1 cellular context compared by ENCODE assay signal in the genomic region with DNA sequence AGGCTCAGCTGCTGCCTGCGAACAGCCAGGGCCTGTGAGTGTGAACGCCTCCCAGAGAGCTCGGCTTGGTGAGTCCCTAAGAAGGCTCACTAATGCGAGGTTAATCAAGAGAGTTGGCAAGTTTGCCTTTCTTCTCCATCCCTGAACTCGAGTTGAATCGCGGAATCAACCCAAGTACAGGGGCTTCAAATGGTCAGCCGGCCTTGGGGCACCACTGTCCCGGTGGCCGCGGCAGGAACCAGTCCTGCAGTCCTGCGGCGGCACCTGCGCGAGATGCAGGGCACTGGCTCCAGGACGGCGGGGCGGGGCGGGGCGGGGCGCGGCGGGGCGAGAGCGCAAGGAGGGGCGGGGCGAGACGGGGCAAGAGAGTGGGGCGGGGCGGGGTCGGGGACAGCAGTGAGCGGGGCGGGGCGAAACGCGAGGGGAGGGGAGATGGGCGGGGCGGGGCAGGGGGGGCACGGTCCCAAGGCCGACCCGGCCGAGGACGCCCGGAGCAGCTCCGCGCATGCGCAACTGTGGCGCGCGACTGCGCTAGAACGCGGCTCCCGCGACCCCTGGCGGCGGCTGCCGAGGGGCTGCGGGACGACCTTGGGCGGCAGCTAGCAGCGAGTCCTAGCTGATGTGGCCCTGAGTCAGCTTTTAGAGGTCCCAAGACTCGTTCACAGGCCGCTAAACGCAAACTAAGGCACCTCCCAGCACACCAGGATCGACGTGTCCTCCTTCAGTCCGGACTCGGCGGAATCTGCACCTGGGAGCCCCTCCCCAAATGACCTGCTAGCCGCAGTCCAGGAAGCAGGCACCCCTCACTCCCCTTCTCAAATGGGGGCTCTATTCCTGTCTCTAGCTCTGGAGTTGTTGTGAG.
TF ChIP-seq lines count a peak whose summit lies in the region.

No MANE protein-coding gene starts in this region.

TF ChIP-seq in H1, 55 proteins besides CTCF, POLR2A, EP300 and RAD21 (continued from another document):
- TF ChIP-seq KDM1A (IDR thresholded peaks at IDR 0.05; ENCODE audit: borderline replicate concordance, low read length), result no peak
- no peak for TF ChIP-seq SIRT6 (IDR thresholded peaks at IDR 0.05; ENCODE audit: low read length)
- TF ChIP-seq, protein P1, sequence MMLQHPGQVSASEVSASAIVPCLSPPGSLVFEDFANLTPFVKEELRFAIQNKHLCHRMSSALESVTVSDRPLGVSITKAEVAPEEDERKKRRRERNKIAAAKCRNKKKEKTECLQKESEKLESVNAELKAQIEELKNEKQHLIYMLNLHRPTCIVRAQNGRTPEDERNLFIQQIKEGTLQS (IDR thresholded peaks at IDR 0.05; ENCODE audit: insufficient read depth, low read depth, low read length), result 0 out of 2 replicates have a peak, but pooled peaks have one; percentile 18
- TF ChIP-seq, protein P2, sequence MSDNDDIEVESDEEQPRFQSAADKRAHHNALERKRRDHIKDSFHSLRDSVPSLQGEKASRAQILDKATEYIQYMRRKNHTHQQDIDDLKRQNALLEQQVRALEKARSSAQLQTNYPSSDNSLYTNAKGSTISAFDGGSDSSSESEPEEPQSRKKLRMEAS (IDR thresholded peaks at IDR 0.05), result no peak; the same call in 1 of the 2 replicates
- TF ChIP-seq TAF1 (IDR thresholded peaks at IDR 0.05; ENCODE audit: low read depth, low read length), result peak; percentile 57
- TF ChIP-seq KDM5A (IDR thresholded peaks at IDR 0.05; ENCODE audit: low read length), result no peak
- TF ChIP-seq BACH1 (IDR thresholded peaks at IDR 0.05; ENCODE audit: low read length), result peak; percentile 95
- TF ChIP-seq SAP30 (IDR thresholded peaks at IDR 0.05; ENCODE audit: insufficient read depth, insufficient replicate concordance, low read length), result no peak
- TF ChIP-seq BRCA1 (IDR thresholded peaks at IDR 0.05; ENCODE audit: low read depth, low read length), result no peak
- TF ChIP-seq, protein P3, sequence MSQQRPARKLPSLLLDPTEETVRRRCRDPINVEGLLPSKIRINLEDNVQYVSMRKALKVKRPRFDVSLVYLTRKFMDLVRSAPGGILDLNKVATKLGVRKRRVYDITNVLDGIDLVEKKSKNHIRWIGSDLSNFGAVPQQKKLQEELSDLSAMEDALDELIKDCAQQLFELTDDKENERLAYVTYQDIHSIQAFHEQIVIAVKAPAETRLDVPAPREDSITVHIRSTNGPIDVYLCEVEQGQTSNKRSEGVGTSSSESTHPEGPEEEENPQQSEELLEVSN (IDR thresholded peaks at IDR 0.05), result no peak
- TF ChIP-seq RBBP5 (IDR thresholded peaks at IDR 0.05; ENCODE audit: borderline replicate concordance, low read depth, low read length), result 0 out of 2 replicates have a peak, but pooled peaks have one; percentile 24
- no peak for TF ChIP-seq JUN (IDR thresholded peaks at IDR 0.05; ENCODE audit: low read depth, low read length)
- TF ChIP-seq SP4 (IDR thresholded peaks at IDR 0.05; ENCODE audit: low read length), result no peak
- TF ChIP-seq GABPA (IDR thresholded peaks at IDR 0.05; ENCODE audit: borderline replicate concordance, insufficient read depth, low read length), result no peak; the same call in 1 of the 2 replicates
- no peak for TF ChIP-seq NANOG (IDR thresholded peaks at IDR 0.05; ENCODE audit: insufficient read depth, low read depth, low read length, poor library complexity, severe bottlenecking)
- TF ChIP-seq HDAC2 (IDR thresholded peaks at IDR 0.05; ENCODE audit: borderline replicate concordance in 1 of 2, low read depth in 2 of 2, low read length in 2 of 2), result no peak
- no peak for TF ChIP-seq SRF (IDR thresholded peaks at IDR 0.05; ENCODE audit: low read depth, low read length)
- TF ChIP-seq CHD2 (IDR thresholded peaks at IDR 0.05; ENCODE audit: low read length), result no peak
- TF ChIP-seq JUND (IDR thresholded peaks at IDR 0.05; ENCODE audit: low read length), result no peak
- TF ChIP-seq TEAD4 (IDR thresholded peaks at IDR 0.05; ENCODE audit: low read depth, low read length), result no peak
- no peak for TF ChIP-seq CEBPB (IDR thresholded peaks at IDR 0.05; ENCODE audit: low read depth, low read length)
- TF ChIP-seq CBX8 (IDR thresholded peaks at IDR 0.05; ENCODE audit: borderline replicate concordance, low read depth, low read length), result no peak
- no peak for TF ChIP-seq YY1 (IDR thresholded peaks at IDR 0.05; ENCODE audit: low read depth, low read length)
- peak; percentile 65; the same call in 1 of the 2 replicates for TF ChIP-seq FOSL1 (IDR thresholded peaks at IDR 0.05; ENCODE audit: insufficient read depth, low read depth, low read length)
- TF ChIP-seq SIX5 (IDR thresholded peaks at IDR 0.05; ENCODE audit: low read depth, low read length), result no peak
- TF ChIP-seq, protein P4, sequence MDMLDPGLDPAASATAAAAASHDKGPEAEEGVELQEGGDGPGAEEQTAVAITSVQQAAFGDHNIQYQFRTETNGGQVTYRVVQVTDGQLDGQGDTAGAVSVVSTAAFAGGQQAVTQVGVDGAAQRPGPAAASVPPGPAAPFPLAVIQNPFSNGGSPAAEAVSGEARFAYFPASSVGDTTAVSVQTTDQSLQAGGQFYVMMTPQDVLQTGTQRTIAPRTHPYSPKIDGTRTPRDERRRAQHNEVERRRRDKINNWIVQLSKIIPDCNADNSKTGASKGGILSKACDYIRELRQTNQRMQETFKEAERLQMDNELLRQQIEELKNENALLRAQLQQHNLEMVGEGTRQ (IDR thresholded peaks at IDR 0.05; ENCODE audit: low read length), result no peak
- peak; percentile 33 for TF ChIP-seq ASH2L (IDR thresholded peaks at IDR 0.05; ENCODE audit: low read length)
- TF ChIP-seq SUZ12 (IDR thresholded peaks at IDR 0.05; ENCODE audit: low read length), result no peak
- TF ChIP-seq RNF2 (IDR thresholded peaks at IDR 0.05; ENCODE audit: borderline replicate concordance, low read depth, low read length, missing control alignments, poor library complexity, severe bottlenecking), result no peak
- TF ChIP-seq RXRA (IDR thresholded peaks at IDR 0.05; ENCODE audit: insufficient read depth, low read depth, low read length), result no peak
- no peak for TF ChIP-seq POU5F1 (IDR thresholded peaks at IDR 0.05; ENCODE audit: low read depth, low read length)
- peak; percentile 78 for TF ChIP-seq NRF1 (IDR thresholded peaks at IDR 0.05; ENCODE audit: low read depth, low read length)
- TF ChIP-seq TAF7 (optimal IDR thresholded peaks at IDR 0.05; ENCODE audit: borderline replicate concordance, low read depth, low read length), result no peak
- TF ChIP-seq SP1 (IDR thresholded peaks at IDR 0.05; ENCODE audit: low read depth, low read length), result 0 out of 2 replicates have a peak, but pooled peaks have one; percentile 11
- TF ChIP-seq BCL11A (IDR thresholded peaks at IDR 0.05; ENCODE audit: low read depth in 2 of 2, low read length in 2 of 2), result no peak
- TF ChIP-seq ZNF274 (IDR thresholded peaks at IDR 0.05; ENCODE audit: borderline replicate concordance, extremely low read depth, low read length), result no peak
- TF ChIP-seq, protein P5, sequence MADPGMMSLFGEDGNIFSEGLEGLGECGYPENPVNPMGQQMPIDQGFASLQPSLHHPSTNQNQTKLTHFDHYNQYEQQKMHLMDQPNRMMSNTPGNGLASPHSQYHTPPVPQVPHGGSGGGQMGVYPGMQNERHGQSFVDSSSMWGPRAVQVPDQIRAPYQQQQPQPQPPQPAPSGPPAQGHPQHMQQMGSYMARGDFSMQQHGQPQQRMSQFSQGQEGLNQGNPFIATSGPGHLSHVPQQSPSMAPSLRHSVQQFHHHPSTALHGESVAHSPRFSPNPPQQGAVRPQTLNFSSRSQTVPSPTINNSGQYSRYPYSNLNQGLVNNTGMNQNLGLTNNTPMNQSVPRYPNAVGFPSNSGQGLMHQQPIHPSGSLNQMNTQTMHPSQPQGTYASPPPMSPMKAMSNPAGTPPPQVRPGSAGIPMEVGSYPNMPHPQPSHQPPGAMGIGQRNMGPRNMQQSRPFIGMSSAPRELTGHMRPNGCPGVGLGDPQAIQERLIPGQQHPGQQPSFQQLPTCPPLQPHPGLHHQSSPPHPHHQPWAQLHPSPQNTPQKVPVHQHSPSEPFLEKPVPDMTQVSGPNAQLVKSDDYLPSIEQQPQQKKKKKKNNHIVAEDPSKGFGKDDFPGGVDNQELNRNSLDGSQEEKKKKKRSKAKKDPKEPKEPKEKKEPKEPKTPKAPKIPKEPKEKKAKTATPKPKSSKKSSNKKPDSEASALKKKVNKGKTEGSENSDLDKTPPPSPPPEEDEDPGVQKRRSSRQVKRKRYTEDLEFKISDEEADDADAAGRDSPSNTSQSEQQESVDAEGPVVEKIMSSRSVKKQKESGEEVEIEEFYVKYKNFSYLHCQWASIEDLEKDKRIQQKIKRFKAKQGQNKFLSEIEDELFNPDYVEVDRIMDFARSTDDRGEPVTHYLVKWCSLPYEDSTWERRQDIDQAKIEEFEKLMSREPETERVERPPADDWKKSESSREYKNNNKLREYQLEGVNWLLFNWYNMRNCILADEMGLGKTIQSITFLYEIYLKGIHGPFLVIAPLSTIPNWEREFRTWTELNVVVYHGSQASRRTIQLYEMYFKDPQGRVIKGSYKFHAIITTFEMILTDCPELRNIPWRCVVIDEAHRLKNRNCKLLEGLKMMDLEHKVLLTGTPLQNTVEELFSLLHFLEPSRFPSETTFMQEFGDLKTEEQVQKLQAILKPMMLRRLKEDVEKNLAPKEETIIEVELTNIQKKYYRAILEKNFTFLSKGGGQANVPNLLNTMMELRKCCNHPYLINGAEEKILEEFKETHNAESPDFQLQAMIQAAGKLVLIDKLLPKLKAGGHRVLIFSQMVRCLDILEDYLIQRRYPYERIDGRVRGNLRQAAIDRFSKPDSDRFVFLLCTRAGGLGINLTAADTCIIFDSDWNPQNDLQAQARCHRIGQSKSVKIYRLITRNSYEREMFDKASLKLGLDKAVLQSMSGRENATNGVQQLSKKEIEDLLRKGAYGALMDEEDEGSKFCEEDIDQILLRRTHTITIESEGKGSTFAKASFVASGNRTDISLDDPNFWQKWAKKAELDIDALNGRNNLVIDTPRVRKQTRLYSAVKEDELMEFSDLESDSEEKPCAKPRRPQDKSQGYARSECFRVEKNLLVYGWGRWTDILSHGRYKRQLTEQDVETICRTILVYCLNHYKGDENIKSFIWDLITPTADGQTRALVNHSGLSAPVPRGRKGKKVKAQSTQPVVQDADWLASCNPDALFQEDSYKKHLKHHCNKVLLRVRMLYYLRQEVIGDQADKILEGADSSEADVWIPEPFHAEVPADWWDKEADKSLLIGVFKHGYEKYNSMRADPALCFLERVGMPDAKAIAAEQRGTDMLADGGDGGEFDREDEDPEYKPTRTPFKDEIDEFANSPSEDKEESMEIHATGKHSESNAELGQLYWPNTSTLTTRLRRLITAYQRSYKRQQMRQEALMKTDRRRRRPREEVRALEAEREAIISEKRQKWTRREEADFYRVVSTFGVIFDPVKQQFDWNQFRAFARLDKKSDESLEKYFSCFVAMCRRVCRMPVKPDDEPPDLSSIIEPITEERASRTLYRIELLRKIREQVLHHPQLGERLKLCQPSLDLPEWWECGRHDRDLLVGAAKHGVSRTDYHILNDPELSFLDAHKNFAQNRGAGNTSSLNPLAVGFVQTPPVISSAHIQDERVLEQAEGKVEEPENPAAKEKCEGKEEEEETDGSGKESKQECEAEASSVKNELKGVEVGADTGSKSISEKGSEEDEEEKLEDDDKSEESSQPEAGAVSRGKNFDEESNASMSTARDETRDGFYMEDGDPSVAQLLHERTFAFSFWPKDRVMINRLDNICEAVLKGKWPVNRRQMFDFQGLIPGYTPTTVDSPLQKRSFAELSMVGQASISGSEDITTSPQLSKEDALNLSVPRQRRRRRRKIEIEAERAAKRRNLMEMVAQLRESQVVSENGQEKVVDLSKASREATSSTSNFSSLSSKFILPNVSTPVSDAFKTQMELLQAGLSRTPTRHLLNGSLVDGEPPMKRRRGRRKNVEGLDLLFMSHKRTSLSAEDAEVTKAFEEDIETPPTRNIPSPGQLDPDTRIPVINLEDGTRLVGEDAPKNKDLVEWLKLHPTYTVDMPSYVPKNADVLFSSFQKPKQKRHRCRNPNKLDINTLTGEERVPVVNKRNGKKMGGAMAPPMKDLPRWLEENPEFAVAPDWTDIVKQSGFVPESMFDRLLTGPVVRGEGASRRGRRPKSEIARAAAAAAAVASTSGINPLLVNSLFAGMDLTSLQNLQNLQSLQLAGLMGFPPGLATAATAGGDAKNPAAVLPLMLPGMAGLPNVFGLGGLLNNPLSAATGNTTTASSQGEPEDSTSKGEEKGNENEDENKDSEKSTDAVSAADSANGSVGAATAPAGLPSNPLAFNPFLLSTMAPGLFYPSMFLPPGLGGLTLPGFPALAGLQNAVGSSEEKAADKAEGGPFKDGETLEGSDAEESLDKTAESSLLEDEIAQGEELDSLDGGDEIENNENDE (IDR thresholded peaks at IDR 0.05; ENCODE audit: insufficient replicate concordance, low read length), result no peak
- no peak for TF ChIP-seq KDM4A (IDR thresholded peaks at IDR 0.05; ENCODE audit: low read depth, low read length, severe bottlenecking)
- no peak for TF ChIP-seq RFX5 (IDR thresholded peaks at IDR 0.05; ENCODE audit: borderline replicate concordance, low read depth, low read length)
- no peak for TF ChIP-seq CBX5 (IDR thresholded peaks at IDR 0.05; ENCODE audit: low read depth, low read length)
- TF ChIP-seq, protein P6, sequence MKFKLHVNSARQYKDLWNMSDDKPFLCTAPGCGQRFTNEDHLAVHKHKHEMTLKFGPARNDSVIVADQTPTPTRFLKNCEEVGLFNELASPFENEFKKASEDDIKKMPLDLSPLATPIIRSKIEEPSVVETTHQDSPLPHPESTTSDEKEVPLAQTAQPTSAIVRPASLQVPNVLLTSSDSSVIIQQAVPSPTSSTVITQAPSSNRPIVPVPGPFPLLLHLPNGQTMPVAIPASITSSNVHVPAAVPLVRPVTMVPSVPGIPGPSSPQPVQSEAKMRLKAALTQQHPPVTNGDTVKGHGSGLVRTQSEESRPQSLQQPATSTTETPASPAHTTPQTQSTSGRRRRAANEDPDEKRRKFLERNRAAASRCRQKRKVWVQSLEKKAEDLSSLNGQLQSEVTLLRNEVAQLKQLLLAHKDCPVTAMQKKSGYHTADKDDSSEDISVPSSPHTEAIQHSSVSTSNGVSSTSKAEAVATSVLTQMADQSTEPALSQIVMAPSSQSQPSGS (IDR thresholded peaks at IDR 0.05; ENCODE audit: low read length), result no peak
- TF ChIP-seq EGR1 (IDR thresholded peaks at IDR 0.05; ENCODE audit: borderline replicate concordance, low read depth, low read length), result no peak
